17 cellular contexts compared by ENCODE assay signal in genomic region chr21:29230541-29231275, GRCh38.
A peak's percentile ranks its signal among the peaks of the same experiment; 100 is the strongest.
DNase-seq lines count a peak whose midpoint lies in the region; ATAC-seq and TF ChIP-seq lines count a peak whose summit lies in the region.
"Had no signal": no experiment of that assay in that cellular context is flagged by ENCODE, and none has a peak within 500 bp of the region (broad histone marks: within the 10 kb centered on the region; RNA-seq: fewer than 3 reads in every experiment).

No MANE protein-coding gene starts in this region.

- DNase-seq in GM23248 (peak; percentile 68), mammary epithelial cell (no peak), mesenchymal stem cell (peak; percentile 31), anterior cingulate cortex (lab: John Stamatoyannopoulos, UW) (no peak), psoas muscle (no peak), NCI-H2171 treated with DMSO at 0.1 percent for 48 hours (lab: John Stamatoyannopoulos, UW) (no peak)
- DNase-seq: activated CD4-positive, CD25-positive, alpha-beta regulatory T cell treated with anti-CD3 and anti-CD28 coated beads, Interleukin-2, amount 50 U/mL, for 72 hours; DMS79; erythroblast; MG63; NCI-H187 treated with DMSO at 0.1 percent for 48 hours; NCI-H526 treated with DMSO at 0.1 percent for 48 hours; nephron progenitor cell; sigmoid colon; stimulated activated naive CD8-positive, alpha-beta T cell treated with anti-CD3 and anti-CD28 coated beads, Interleukin-15, amount 100 ng/mL, for 72 hours had no signal

- H2AFZ ChIP-seq in ACC112 (ENCODE audit: low read length, unreplicated experiment): peak overlapping the region; percentile 18
- peak overlapping the region; percentile 68 for H2AFZ ChIP-seq in GM23248
- peak overlapping the region; percentile 30 for H2AFZ ChIP-seq in mammary epithelial cell (ENCODE audit: low read depth, low read length)
- no peak overlapping the region for H2AFZ ChIP-seq in mesenchymal stem cell (ENCODE audit: low read depth, low read length)

- H3K79me2 ChIP-seq in ACC112 (ENCODE audit: control insufficient read depth, insufficient read depth, low read length, unreplicated experiment) (no peaks in the 10 kb centered on the region), GM23248 (ENCODE audit: insufficient read depth) (no peaks in the 10 kb centered on the region), mammary epithelial cell (ENCODE audit: insufficient read depth, low read length) (no peaks in the 10 kb centered on the region)

- no peaks in the 10 kb centered on the region for H4K20me1 ChIP-seq in GM23248 (ENCODE audit: insufficient read depth)
- H4K20me1 ChIP-seq in mammary epithelial cell (ENCODE audit: insufficient read depth, low read length): no peaks in the 10 kb centered on the region

- no peak overlapping the region for H2AK5ac ChIP-seq in mesenchymal stem cell (ENCODE audit: low read length, severe bottlenecking)

- H3K27me3 ChIP-seq in ACC112 (ENCODE audit: insufficient read depth, low read length) (no peaks in the 10 kb centered on the region), GM23248 (replicated peaks; ENCODE audit: insufficient read depth) (no peaks in the 10 kb centered on the region), mammary epithelial cell (ENCODE audit: insufficient read depth, low read length) (no peaks in the 10 kb centered on the region), mesenchymal stem cell (ENCODE audit: control insufficient read depth in 1 of 2, insufficient read depth in 1 of 2, low read length in 2 of 2) (no peaks in the 10 kb centered on the region), psoas muscle (ENCODE audit: insufficient read depth in 3 of 3, low read length in 2 of 3) (no peaks in the 10 kb centered on the region)
- H3K27me3 ChIP-seq: MG63, sigmoid colon had no signal

- no peaks in the 10 kb centered on the region for H3K9me2 ChIP-seq in GM23248 (ENCODE audit: insufficient read depth)

- peaks cover 26% of the 10 kb centered on the region for H3K4me1 ChIP-seq in ACC112 (ENCODE audit: control insufficient read depth, insufficient read depth, low read length, unreplicated experiment)
- H3K4me1 ChIP-seq in GM23248 (ENCODE audit: insufficient read depth): peaks cover 35% of the 10 kb centered on the region
- peaks cover 7% of the 10 kb centered on the region for H3K4me1 ChIP-seq in mammary epithelial cell (ENCODE audit: insufficient read depth, low read length)
- peaks cover 6% of the 10 kb centered on the region for H3K4me1 ChIP-seq in mesenchymal stem cell (ENCODE audit: control insufficient read depth, insufficient read depth, low read depth, low read length)
- no peaks in the 10 kb centered on the region for H3K4me1 ChIP-seq in psoas muscle

- no peak overlapping the region for H2BK15ac ChIP-seq in mesenchymal stem cell (ENCODE audit: low read depth, poor library complexity, severe bottlenecking)

- H3K9me3 ChIP-seq in GM23248 (ENCODE audit: low read depth) (peaks cover under 1% of the 10 kb centered on the region), mammary epithelial cell (replicated peaks; ENCODE audit: insufficient read depth, low read length) (no peaks in the 10 kb centered on the region), mesenchymal stem cell (ENCODE audit: control insufficient read depth, low read length) (no peaks in the 10 kb centered on the region), psoas muscle (no peaks in the 10 kb centered on the region)
- H3K9me3 ChIP-seq: MG63, sigmoid colon had no signal

- intact Hi-C loops in mammary epithelial cell (cut with micrococcal nuclease): no loop called here
- intact Hi-C loops in psoas muscle (cut with DNase I): no loop called here

- H3K4me3 ChIP-seq in ACC112 (ENCODE audit: low read depth, low read length): no peak overlapping the region
- no peak overlapping the region for H3K4me3 ChIP-seq in GM23248
- H3K4me3 ChIP-seq in mammary epithelial cell (replicated peaks in 1 of 3; ENCODE audit: insufficient read depth in 1 of 3, low read depth in 2 of 3, low read length in 3 of 3): no peak overlapping the region
- no peak overlapping the region for H3K4me3 ChIP-seq in mesenchymal stem cell (ENCODE audit: insufficient read depth in 1 of 2, low read depth in 1 of 2, low read length in 2 of 2)
- no peak overlapping the region for H3K4me3 ChIP-seq in psoas muscle
- H3K4me3 ChIP-seq: MG63, sigmoid colon had no signal

- dilution Hi-C loops in mammary epithelial cell (cut with HindIII; ENCODE audit: low sequenced_read_pairs): no loop called here

- in situ Hi-C loops in GM23248 (cut with MboI): no loop called here
- in situ Hi-C loops in mammary epithelial cell (cut with MboI; ENCODE audit: low sequenced_read_pairs in 2 of 2): no loop called here

- 36 to 46% methylated on average over 3 of the region's 3 CpGs for WGBS in GM23248 (ENCODE audit: low coverage in 1 of 2, low lambda C conversion rate in 2 of 2, missing lambda C conversion rate in 2 of 2), 2 experiments
- 100% methylated on average over 3 of the region's 3 CpGs for WGBS in mammary epithelial cell (ENCODE audit: low coverage, missing lambda C conversion rate)
- 48% methylated on average over 3 of the region's 3 CpGs for WGBS in mesenchymal stem cell
- 76 to 83% (median 78%) methylated on average over 3 of the region's 3 CpGs for WGBS in psoas muscle, 3 donors

- no peak overlapping the region for H2BK12ac ChIP-seq in mesenchymal stem cell (ENCODE audit: low read length in 2 of 2)

- H3K18ac ChIP-seq in mesenchymal stem cell (ENCODE audit: low read depth in 1 of 2, low read length in 2 of 2): no peak overlapping the region

- peaks cover 15% of the 10 kb centered on the region; the same call in 1 of the 2 replicates for H3F3A ChIP-seq in GM23248 (ENCODE audit: insufficient read depth)

- H3K36me3 ChIP-seq in ACC112 (ENCODE audit: insufficient read depth, low read length) (no peaks in the 10 kb centered on the region), GM23248 (ENCODE audit: low read depth) (no peaks in the 10 kb centered on the region), mammary epithelial cell (ENCODE audit: insufficient read depth, low read length) (no peaks in the 10 kb centered on the region), mesenchymal stem cell (ENCODE audit: control insufficient read depth in 1 of 2, insufficient read depth in 2 of 2, low read depth in 1 of 2, low read length in 2 of 2) (no peaks in the 10 kb centered on the region), psoas muscle (ENCODE audit: insufficient read depth in 1 of 2, low read depth in 1 of 2) (no peaks in the 10 kb centered on the region)
- H3K36me3 ChIP-seq: MG63, sigmoid colon had no signal

- peaks cover 2% of the 10 kb centered on the region for H3K79me1 ChIP-seq in mesenchymal stem cell (replicated peaks; ENCODE audit: low read length, poor library complexity, severe bottlenecking)

- no peak overlapping the region for H4K91ac ChIP-seq in mesenchymal stem cell (ENCODE audit: low read length)

- TF ChIP-seq CTCF in mammary epithelial cell (conservative IDR thresholded peaks at IDR 0.05 in 1 of 2, IDR thresholded peaks at IDR 0.05 in 1 of 2; ENCODE audit: extremely low read depth in 1 of 2, insufficient read depth in 1 of 2, low read depth in 1 of 2, low read length in 2 of 2) (no peak), psoas muscle (IDR thresholded peaks at IDR 0.05) (no peak)

- no peak overlapping the region for H3K23ac ChIP-seq in mesenchymal stem cell (ENCODE audit: low read length in 2 of 2)

- H3K14ac ChIP-seq in mesenchymal stem cell (ENCODE audit: low read length in 2 of 2): no peak overlapping the region

- H4K8ac ChIP-seq in mesenchymal stem cell (ENCODE audit: low read length): peak overlapping the region; percentile 75

- H3K9ac ChIP-seq in GM23248 (no peak overlapping the region), mammary epithelial cell (ENCODE audit: insufficient read depth, low read length) (no peak overlapping the region), mesenchymal stem cell (ENCODE audit: low read length) (peak overlapping the region; percentile 25)

- no peak overlapping the region for H3K27ac ChIP-seq in ACC112 (ENCODE audit: low read depth, low read length)
- H3K27ac ChIP-seq in GM23248: peak overlapping the region; percentile 45
- H3K27ac ChIP-seq in mammary epithelial cell (ENCODE audit: insufficient read depth, low read depth, low read length): no peak overlapping the region
- H3K27ac ChIP-seq in mesenchymal stem cell (ENCODE audit: low read length, poor library complexity, severe bottlenecking): peak overlapping the region; percentile 64
- H3K27ac ChIP-seq in psoas muscle: no peak overlapping the region
- H3K27ac ChIP-seq: sigmoid colon had no signal

- H2BK5ac ChIP-seq in mesenchymal stem cell (ENCODE audit: low read depth, low read length, poor library complexity, severe bottlenecking): no peak overlapping the region

- peak overlapping the region; percentile 26 for H3K4me2 ChIP-seq in GM23248 (ENCODE audit: unreplicated experiment)
- no peak overlapping the region for H3K4me2 ChIP-seq in mammary epithelial cell (ENCODE audit: insufficient read depth, low read depth, low read length)
- no peak overlapping the region for H3K4me2 ChIP-seq in mesenchymal stem cell (ENCODE audit: low read length, poor library complexity, severe bottlenecking)

- no peak overlapping the region for H3K4ac ChIP-seq in mesenchymal stem cell (ENCODE audit: low read depth in 1 of 2, low read length in 2 of 2)

- CTCF ChIA-PET in mammary epithelial cell (lab: Charles Lee; ENCODE audit: low non-redundant PET): no interaction called here

- no TSS peak for BruUV-seq in mammary epithelial cell (replicated peaks; lab: Mats Ljungman, UMichigan)

- no peak for ATAC-seq in psoas muscle
- no peak for ATAC-seq in GM18873 (IDR thresholded peaks at IDR 0.05; ENCODE audit: low FRiP score, unreplicated experiment)
- ATAC-seq: stimulated activated naive CD8-positive, alpha-beta T cell treated with anti-CD3 and anti-CD28 coated beads, Interleukin-15, amount 100 ng/mL, for 72 hours had no signal

- no peak overlapping the region for H2BK120ac ChIP-seq in mesenchymal stem cell (ENCODE audit: low read depth, low read length)

Comparison
In these comparisons a context has a peak if more than half of its experiments do, and no peak if none do; other contexts are left out.
1. H3K27ac ChIP-seq: peak in GM23248 (single experiment) and mesenchymal stem cell (single experiment); none in ACC112 (single experiment), mammary epithelial cell (single experiment) and psoas muscle (single experiment).
2. DNase-seq: peak in GM23248 (single experiment) and mesenchymal stem cell (single experiment); none in mammary epithelial cell (single experiment), anterior cingulate cortex (0 of 58), psoas muscle (0 of 2) and NCI-H2171 treated with DMSO at 0.1 percent for 48 hours (single experiment).